Comparison of ENCODE assay signal across 9 cellular contexts in the genomic region with DNA sequence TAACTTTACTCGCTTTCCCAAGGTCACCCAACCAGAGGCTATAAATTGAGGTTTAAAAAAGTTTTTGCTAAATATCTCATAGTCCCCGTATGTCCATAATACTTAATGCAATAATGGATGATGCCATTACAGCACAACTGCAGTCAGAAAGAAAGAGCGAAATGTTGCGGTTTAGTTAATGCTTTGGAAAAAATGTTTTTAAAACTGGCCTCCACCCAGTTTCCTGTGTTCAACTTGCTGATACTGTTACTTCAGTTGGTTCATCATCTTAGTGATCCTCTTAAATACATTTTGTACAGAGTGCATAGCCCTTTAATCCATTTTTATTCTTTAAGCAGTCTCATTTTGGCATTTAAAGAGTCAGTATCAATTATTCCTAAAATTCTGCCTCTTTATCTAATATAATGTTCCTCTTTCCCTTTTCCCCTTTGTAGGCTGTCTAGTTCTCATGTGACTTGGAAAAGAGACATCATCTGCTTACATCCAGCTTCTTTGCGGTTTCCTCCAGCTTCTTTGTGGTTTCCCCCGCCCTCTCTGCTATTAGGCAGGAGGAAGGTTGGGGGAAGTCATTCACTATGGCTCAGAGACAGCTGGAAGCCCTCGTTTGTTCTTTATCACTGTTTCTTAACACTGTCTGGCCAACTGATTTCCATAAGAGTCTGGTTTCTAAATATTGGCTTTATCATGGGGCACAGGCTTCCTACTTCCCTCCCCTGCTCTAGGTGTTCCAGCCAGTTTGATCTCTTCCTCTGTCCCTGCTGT.
A peak's percentile ranks its signal among the peaks of the same experiment; 100 is the strongest.
DNase-seq lines count a peak whose midpoint lies in the region; ATAC-seq and TF ChIP-seq lines count a peak whose summit lies in the region.
"Had no signal": no experiment of that assay in that cellular context is flagged by ENCODE, and none has a peak within 500 bp of the region (broad histone marks: within the 10 kb centered on the region; RNA-seq: fewer than 3 reads in every experiment).

No MANE protein-coding gene starts in this region.

- peaks cover 10% of the 10 kb centered on the region for H3K4me1 Mint-ChIP-seq in chondrocyte (ENCODE audit: low read depth)

- no peaks in the 10 kb centered on the region for H3K36me3 Mint-ChIP-seq in chondrocyte (ENCODE audit: low read depth)

- ATAC-seq in GM19035 (IDR thresholded peaks at IDR 0.05; ENCODE audit: unreplicated experiment), result no peak

- DNase-seq in CD1c-positive myeloid dendritic cell (ENCODE audit: extremely low spot score) (peak; percentile 76), NCI-H187 (lab: John Stamatoyannopoulos, UW) (peak; percentile 9 to 47), chondrocyte (ENCODE audit: low spot score) (no peak), mucosa of gallbladder (ENCODE audit: low spot score) (peak; percentile 54), nucleus accumbens (lab: John Stamatoyannopoulos, UW) (no peak), mesenteric fat pad (ENCODE audit: low spot score) (no peak), ecto neural progenitor cell (ENCODE audit: low spot score) (no peak)
- DNase-seq: stimulated activated CD4-positive, alpha-beta T cell treated with anti-CD3 and anti-CD28 coated beads, Interleukin-12 subunit alpha, Interleukin-12 subunit beta, amount 100 ng/mL, for 4 hours had no signal

- peaks cover 2% of the 10 kb centered on the region for H3K9me3 Mint-ChIP-seq in chondrocyte (ENCODE audit: low read depth)

- H3K27ac Mint-ChIP-seq in chondrocyte (ENCODE audit: unreplicated experiment), result peak overlapping the region; percentile 42

- peaks cover 11% of the 10 kb centered on the region for H3K27me3 Mint-ChIP-seq in chondrocyte (ENCODE audit: low read depth)

- no peak for TF ChIP-seq CTCF in chondrocyte (IDR thresholded peaks at IDR 0.05)

- H3K4me3 Mint-ChIP-seq in chondrocyte (ENCODE audit: unreplicated experiment), result no peak overlapping the region

Comparison
In these comparisons a context has a peak if more than half of its experiments do, and no peak if none do; other contexts are left out.
1. DNase-seq: peak in CD1c-positive myeloid dendritic cell (single experiment), NCI-H187 (2 of 2) and mucosa of gallbladder (single experiment); none in chondrocyte (single experiment), nucleus accumbens (0 of 56), mesenteric fat pad (single experiment) and ecto neural progenitor cell (single experiment).